In the genomic region with DNA sequence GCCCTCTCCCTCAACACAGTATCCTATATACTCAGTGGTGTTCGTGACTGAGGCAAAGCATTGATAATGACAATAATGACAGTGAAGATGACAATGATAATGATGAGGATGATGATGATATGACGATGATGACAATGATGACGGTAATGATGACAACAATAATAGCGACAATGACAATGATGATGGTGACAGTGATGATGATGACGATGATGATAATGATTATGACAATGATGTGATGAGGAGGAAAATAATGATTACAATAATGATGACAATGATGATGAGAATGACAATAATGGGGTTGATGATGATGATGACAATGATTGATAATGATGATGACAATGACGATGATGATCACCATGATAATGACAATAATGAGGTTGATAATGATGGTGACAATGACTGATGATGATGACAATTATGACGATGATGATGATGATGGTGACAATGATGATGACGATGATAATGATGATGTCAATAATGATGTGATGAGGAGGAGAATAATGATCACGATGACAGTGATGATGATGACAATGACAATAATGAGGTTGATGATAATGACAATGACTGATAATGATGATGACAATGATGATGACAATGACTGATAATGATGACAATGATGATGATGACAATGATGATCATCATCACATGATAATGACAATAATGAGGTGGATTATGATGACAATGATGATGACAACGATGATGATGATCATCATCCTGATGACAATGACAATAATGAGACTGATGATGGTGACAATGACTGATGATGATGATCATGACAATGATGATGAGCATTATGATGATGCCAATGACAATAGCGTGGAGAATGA, we compare ENCODE assay signal across 1 cellular context.
TF ChIP-seq lines count a peak whose summit lies in the region.

No MANE protein-coding gene starts in this region.

TF ChIP-seq in HEK293, 187 proteins besides CTCF, POLR2A, EP300 and RAD21 (continued from another document and continues in another):
- TF ChIP-seq, protein P1, sequence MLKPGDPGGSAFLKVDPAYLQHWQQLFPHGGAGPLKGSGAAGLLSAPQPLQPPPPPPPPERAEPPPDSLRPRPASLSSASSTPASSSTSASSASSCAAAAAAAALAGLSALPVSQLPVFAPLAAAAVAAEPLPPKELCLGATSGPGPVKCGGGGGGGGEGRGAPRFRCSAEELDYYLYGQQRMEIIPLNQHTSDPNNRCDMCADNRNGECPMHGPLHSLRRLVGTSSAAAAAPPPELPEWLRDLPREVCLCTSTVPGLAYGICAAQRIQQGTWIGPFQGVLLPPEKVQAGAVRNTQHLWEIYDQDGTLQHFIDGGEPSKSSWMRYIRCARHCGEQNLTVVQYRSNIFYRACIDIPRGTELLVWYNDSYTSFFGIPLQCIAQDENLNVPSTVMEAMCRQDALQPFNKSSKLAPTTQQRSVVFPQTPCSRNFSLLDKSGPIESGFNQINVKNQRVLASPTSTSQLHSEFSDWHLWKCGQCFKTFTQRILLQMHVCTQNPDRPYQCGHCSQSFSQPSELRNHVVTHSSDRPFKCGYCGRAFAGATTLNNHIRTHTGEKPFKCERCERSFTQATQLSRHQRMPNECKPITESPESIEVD (tag by site-specific recombination; IDR thresholded peaks at IDR 0.05): no peak
- TF ChIP-seq ZNF19 (tag by site-specific recombination; IDR thresholded peaks at IDR 0.05; ENCODE audit: low read depth) (no peak), ZXDB (tag by site-specific recombination; IDR thresholded peaks at IDR 0.05) (no peak), ZBTB17 (tag by site-specific recombination; IDR thresholded peaks at IDR 0.05) (peak; percentile 69), ZNF423 (tag by site-specific recombination; IDR thresholded peaks at IDR 0.05) (no peak), ZNF354C (tag by site-specific recombination; IDR thresholded peaks at IDR 0.05; ENCODE audit: borderline replicate concordance, low read depth) (no peak), ZNF768 (tag by site-specific recombination; IDR thresholded peaks at IDR 0.05) (no peak), ZNF155 (tag by site-specific recombination; IDR thresholded peaks at IDR 0.05) (no peak; the same call in 1 of the 2 replicates), MEIS1 (CRISPR knock-in tag; IDR thresholded peaks at IDR 0.05; ENCODE audit: borderline replicate concordance) (no peak), ZSCAN30 (tag by site-specific recombination; IDR thresholded peaks at IDR 0.05) (no peak), ZNF292 (tag by site-specific recombination; IDR thresholded peaks at IDR 0.05; ENCODE audit: borderline replicate concordance, low read depth) (no peak), ZNF621 (tag by site-specific recombination; IDR thresholded peaks at IDR 0.05) (peak; percentile 53; the same call in 1 of the 2 replicates), SP3 (tag by site-specific recombination; IDR thresholded peaks at IDR 0.05) (no peak), ZNF202 (tag by site-specific recombination; IDR thresholded peaks at IDR 0.05; ENCODE audit: borderline replicate concordance) (no peak), ZNF747 (tag by site-specific recombination; IDR thresholded peaks at IDR 0.05) (0 out of 2 replicates have a peak, but pooled peaks have one; percentile 82), ZNF138 (tag by site-specific recombination; IDR thresholded peaks at IDR 0.05; ENCODE audit: borderline replicate concordance) (no peak), ZNF830 (tag by site-specific recombination; IDR thresholded peaks at IDR 0.05; ENCODE audit: low read depth) (no peak), YY2 (tag by site-specific recombination; IDR thresholded peaks at IDR 0.05) (peak; percentile 40; the same call in 1 of the 2 replicates), ZNF239 (tag by site-specific recombination; IDR thresholded peaks at IDR 0.05) (0 out of 2 replicates have a peak, but pooled peaks have one; percentile 41), ZNF16 (tag by site-specific recombination; IDR thresholded peaks at IDR 0.05; ENCODE audit: low read depth) (no peak), RBAK (tag by site-specific recombination; IDR thresholded peaks at IDR 0.05) (peak; percentile 60), KLF16 (tag by site-specific recombination; IDR thresholded peaks at IDR 0.05) (0 out of 2 replicates have a peak, but pooled peaks have one; percentile 35)
- TF ChIP-seq, protein P2, sequence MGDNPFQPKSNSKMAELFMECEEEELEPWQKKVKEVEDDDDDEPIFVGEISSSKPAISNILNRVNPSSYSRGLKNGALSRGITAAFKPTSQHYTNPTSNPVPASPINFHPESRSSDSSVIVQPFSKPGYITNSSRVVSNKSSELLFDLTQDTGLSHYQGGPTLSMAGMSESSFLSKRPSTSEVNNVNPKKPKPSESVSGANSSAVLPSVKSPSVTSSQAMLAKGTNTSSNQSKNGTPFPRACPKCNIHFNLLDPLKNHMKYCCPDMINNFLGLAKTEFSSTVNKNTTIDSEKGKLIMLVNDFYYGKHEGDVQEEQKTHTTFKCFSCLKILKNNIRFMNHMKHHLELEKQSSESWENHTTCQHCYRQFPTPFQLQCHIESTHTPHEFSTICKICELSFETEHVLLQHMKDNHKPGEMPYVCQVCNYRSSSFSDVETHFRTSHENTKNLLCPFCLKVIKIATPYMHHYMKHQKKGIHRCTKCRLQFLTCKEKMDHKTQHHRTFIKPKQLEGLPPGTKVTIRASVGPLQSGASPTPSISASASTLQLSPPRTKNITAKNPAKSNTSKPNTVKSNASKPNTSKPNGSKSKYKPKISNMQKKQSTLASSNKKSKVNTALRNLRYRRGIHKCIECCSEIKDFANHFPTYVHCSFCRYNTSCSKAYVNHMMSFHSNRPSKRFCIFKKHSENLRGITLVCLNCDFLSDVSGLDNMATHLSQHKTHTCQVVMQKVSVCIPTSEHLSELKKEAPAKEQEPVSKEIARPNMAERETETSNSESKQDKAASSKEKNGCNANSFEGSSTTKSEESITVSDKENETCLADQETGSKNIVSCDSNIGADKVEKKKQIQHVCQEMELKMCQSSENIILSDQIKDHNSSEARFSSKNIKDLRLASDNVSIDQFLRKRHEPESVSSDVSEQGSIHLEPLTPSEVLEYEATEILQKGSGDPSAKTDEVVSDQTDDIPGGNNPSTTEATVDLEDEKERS (tag by site-specific recombination; IDR thresholded peaks at IDR 0.05): no peak
- TF ChIP-seq, protein P3, sequence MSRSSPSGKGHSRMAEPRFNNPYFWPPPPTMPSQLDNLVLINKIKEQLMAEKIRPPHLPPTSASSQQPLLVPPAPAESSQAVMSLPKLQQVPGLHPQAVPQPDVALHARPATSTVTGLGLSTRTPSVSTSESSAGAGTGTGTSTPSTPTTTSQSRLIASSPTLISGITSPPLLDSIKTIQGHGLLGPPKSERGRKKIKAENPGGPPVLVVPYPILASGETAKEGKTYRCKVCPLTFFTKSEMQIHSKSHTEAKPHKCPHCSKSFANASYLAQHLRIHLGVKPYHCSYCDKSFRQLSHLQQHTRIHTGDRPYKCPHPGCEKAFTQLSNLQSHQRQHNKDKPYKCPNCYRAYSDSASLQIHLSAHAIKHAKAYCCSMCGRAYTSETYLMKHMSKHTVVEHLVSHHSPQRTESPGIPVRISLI (tag by site-specific recombination; IDR thresholded peaks at IDR 0.05): no peak
- TF ChIP-seq, protein P4, sequence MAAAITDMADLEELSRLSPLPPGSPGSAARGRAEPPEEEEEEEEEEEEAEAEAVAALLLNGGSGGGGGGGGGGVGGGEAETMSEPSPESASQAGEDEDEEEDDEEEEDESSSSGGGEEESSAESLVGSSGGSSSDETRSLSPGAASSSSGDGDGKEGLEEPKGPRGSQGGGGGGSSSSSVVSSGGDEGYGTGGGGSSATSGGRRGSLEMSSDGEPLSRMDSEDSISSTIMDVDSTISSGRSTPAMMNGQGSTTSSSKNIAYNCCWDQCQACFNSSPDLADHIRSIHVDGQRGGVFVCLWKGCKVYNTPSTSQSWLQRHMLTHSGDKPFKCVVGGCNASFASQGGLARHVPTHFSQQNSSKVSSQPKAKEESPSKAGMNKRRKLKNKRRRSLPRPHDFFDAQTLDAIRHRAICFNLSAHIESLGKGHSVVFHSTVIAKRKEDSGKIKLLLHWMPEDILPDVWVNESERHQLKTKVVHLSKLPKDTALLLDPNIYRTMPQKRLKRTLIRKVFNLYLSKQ (tag by site-specific recombination; IDR thresholded peaks at IDR 0.05; ENCODE audit: borderline replicate concordance): no peak
- TF ChIP-seq, protein P5, sequence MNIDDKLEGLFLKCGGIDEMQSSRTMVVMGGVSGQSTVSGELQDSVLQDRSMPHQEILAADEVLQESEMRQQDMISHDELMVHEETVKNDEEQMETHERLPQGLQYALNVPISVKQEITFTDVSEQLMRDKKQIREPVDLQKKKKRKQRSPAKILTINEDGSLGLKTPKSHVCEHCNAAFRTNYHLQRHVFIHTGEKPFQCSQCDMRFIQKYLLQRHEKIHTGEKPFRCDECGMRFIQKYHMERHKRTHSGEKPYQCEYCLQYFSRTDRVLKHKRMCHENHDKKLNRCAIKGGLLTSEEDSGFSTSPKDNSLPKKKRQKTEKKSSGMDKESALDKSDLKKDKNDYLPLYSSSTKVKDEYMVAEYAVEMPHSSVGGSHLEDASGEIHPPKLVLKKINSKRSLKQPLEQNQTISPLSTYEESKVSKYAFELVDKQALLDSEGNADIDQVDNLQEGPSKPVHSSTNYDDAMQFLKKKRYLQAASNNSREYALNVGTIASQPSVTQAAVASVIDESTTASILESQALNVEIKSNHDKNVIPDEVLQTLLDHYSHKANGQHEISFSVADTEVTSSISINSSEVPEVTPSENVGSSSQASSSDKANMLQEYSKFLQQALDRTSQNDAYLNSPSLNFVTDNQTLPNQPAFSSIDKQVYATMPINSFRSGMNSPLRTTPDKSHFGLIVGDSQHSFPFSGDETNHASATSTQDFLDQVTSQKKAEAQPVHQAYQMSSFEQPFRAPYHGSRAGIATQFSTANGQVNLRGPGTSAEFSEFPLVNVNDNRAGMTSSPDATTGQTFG (tag by site-specific recombination; IDR thresholded peaks at IDR 0.05; ENCODE audit: borderline replicate concordance): peak; percentile 91
- TF ChIP-seq, protein P6, sequence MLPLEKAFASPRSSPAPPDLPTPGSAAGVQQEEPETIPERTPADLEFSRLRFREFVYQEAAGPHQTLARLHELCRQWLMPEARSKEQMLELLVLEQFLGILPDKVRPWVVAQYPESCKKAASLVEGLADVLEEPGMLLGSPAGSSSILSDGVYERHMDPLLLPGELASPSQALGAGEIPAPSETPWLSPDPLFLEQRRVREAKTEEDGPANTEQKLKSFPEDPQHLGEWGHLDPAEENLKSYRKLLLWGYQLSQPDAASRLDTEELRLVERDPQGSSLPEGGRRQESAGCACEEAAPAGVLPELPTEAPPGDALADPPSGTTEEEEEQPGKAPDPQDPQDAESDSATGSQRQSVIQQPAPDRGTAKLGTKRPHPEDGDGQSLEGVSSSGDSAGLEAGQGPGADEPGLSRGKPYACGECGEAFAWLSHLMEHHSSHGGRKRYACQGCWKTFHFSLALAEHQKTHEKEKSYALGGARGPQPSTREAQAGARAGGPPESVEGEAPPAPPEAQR (tag by site-specific recombination; IDR thresholded peaks at IDR 0.05): no peak
- TF ChIP-seq, protein P7, sequence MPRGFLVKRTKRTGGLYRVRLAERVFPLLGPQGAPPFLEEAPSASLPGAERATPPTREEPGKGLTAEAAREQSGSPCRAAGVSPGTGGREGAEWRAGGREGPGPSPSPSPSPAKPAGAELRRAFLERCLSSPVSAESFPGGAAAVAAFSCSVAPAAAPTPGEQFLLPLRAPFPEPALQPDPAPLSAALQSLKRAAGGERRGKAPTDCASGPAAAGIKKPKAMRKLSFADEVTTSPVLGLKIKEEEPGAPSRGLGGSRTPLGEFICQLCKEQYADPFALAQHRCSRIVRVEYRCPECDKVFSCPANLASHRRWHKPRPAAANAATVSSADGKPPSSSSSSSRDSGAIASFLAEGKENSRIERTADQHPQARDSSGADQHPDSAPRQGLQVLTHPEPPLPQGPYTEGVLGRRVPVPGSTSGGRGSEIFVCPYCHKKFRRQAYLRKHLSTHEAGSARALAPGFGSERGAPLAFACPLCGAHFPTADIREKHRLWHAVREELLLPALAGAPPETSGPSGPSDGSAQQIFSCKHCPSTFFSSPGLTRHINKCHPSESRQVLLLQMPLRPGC (tag by site-specific recombination; IDR thresholded peaks at IDR 0.05): no peak
- TF ChIP-seq, protein P8, sequence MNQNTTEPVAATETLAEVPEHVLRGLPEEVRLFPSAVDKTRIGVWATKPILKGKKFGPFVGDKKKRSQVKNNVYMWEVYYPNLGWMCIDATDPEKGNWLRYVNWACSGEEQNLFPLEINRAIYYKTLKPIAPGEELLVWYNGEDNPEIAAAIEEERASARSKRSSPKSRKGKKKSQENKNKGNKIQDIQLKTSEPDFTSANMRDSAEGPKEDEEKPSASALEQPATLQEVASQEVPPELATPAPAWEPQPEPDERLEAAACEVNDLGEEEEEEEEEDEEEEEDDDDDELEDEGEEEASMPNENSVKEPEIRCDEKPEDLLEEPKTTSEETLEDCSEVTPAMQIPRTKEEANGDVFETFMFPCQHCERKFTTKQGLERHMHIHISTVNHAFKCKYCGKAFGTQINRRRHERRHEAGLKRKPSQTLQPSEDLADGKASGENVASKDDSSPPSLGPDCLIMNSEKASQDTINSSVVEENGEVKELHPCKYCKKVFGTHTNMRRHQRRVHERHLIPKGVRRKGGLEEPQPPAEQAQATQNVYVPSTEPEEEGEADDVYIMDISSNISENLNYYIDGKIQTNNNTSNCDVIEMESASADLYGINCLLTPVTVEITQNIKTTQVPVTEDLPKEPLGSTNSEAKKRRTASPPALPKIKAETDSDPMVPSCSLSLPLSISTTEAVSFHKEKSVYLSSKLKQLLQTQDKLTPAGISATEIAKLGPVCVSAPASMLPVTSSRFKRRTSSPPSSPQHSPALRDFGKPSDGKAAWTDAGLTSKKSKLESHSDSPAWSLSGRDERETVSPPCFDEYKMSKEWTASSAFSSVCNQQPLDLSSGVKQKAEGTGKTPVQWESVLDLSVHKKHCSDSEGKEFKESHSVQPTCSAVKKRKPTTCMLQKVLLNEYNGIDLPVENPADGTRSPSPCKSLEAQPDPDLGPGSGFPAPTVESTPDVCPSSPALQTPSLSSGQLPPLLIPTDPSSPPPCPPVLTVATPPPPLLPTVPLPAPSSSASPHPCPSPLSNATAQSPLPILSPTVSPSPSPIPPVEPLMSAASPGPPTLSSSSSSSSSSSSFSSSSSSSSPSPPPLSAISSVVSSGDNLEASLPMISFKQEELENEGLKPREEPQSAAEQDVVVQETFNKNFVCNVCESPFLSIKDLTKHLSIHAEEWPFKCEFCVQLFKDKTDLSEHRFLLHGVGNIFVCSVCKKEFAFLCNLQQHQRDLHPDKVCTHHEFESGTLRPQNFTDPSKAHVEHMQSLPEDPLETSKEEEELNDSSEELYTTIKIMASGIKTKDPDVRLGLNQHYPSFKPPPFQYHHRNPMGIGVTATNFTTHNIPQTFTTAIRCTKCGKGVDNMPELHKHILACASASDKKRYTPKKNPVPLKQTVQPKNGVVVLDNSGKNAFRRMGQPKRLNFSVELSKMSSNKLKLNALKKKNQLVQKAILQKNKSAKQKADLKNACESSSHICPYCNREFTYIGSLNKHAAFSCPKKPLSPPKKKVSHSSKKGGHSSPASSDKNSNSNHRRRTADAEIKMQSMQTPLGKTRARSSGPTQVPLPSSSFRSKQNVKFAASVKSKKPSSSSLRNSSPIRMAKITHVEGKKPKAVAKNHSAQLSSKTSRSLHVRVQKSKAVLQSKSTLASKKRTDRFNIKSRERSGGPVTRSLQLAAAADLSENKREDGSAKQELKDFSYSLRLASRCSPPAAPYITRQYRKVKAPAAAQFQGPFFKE (tag by site-specific recombination; IDR thresholded peaks at IDR 0.05; ENCODE audit: borderline replicate concordance): no peak
- TF ChIP-seq, protein P9, sequence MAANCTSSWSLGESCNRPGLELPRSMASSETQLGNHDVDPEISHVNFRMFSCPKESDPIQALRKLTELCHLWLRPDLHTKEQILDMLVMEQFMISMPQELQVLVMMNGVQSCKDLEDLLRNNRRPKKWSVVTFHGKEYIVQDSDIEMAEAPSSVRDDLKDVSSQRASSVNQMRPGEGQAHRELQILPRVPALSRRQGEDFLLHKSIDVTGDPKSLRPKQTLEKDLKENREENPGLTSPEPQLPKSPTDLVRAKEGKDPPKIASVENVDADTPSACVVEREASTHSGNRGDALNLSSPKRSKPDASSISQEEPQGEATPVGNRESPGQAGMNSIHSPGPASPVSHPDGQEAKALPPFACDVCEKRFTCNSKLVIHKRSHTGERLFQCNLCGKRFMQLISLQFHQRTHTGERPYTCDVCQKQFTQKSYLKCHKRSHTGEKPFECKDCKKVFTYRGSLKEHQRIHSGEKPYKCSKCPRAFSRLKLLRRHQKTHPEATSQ (tag by site-specific recombination; IDR thresholded peaks at IDR 0.05): no peak
